In the genomic region with DNA sequence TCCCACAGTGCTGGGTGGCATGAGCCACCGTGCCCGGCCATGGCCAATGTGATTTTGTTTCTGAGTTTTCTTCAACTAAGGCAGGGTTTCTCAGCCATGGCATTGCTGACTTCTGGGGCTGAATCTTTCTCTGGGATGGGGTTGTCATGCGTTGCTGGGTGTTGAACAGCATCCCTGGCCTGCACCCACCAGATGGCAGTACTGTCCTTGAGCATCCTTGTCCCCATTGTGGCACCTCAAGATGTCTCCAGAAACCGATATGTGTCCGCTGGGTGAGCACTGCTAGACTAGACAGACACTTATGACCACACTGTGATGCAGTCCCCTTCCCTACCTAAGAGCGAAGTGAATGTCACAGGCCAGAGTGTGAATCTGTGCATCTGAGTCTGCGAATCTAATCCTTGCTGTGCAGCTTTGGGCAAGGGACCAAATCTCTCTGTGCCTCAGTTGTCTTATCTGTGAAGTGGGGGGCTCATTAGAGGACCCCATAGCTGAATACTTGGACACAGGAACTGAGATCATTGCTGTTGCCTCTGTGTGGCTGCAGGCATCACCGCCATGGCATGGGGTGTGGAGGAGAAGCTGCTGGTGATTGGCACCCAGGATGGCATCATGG, we compare ENCODE assay signal across 7 cellular contexts.
A peak's percentile ranks its signal among the peaks of the same experiment; 100 is the strongest.
DNase-seq lines count a peak whose midpoint lies in the region; ATAC-seq and TF ChIP-seq lines count a peak whose summit lies in the region.

No MANE protein-coding gene starts in this region.

- no peaks in the 10 kb centered on the region for H4K20me1 ChIP-seq in DND-41 (ENCODE audit: insufficient read depth, low read length)

- H3K27ac ChIP-seq in DND-41 (ENCODE audit: low read length): no peak overlapping the region

- H3K9me3 ChIP-seq in DND-41 (ENCODE audit: insufficient read depth, low read length, severe bottlenecking): no peaks in the 10 kb centered on the region

- H3K79me2 ChIP-seq in DND-41 (ENCODE audit: insufficient read depth, low read length): no peaks in the 10 kb centered on the region

- in situ Hi-C loops in astrocyte of the cerebellum (cut with HindIII; ENCODE audit: low sequenced_read_pairs): no loop called here

- H3K4me1 ChIP-seq in DND-41 (ENCODE audit: insufficient read depth, low read length): no peaks in the 10 kb centered on the region

- no peak overlapping the region for H2AFZ ChIP-seq in DND-41 (ENCODE audit: low read depth, low read length)

- H3K4me3 ChIP-seq in DND-41 (ENCODE audit: low read depth in 1 of 2, low read length in 2 of 2) (no peak overlapping the region), astrocyte of the cerebellum (ENCODE audit: low read depth, low read length) (no peak overlapping the region)

- TF ChIP-seq CTCF in DND-41 (IDR thresholded peaks at IDR 0.05; ENCODE audit: borderline replicate concordance, extremely low read depth, low read length, poor library complexity, severe bottlenecking) (peak; percentile 65), astrocyte of the cerebellum (IDR thresholded peaks at IDR 0.05; ENCODE audit: low read depth, low read length, missing control alignments) (peak; percentile 73)

- no peak overlapping the region for H3K4me2 ChIP-seq in DND-41 (ENCODE audit: insufficient read depth, low read length)

- H3K36me3 ChIP-seq in DND-41 (ENCODE audit: insufficient read depth, low read length): no peaks in the 10 kb centered on the region

- H3K27me3 ChIP-seq in DND-41 (ENCODE audit: insufficient read depth, low read length, poor library complexity): no peaks in the 10 kb centered on the region

- no peak overlapping the region for H3K9ac ChIP-seq in DND-41 (ENCODE audit: low read depth, low read length)

- peak; percentile 52 for DNase-seq in DND-41
- DNase-seq in HuH-7.5 (ENCODE audit: low spot score): peak; percentile 54
- DNase-seq in SKM-1 (lab: John Stamatoyannopoulos, UW; ENCODE audit: unreplicated experiment): peak; percentile 39
- peak; percentile 12 for DNase-seq in astrocyte of the cerebellum (ENCODE audit: low read depth)
- DNase-seq in islet precursor cell: peak; percentile 87
- DNase-seq in stimulated activated CD8-positive, alpha-beta memory T cell treated with anti-CD3 and anti-CD28 coated beads, Interleukin-12 subunit alpha, Interleukin-12 subunit beta, amount 100 ng/mL, for 4 hours (ENCODE audit: low read depth): peak; percentile 1

- peak; percentile 61; the same call in 2 of the 3 replicates for ATAC-seq in DND-41 (ENCODE audit: insufficient read depth, low read depth)
- ATAC-seq in HG02763 (IDR thresholded peaks at IDR 0.05; ENCODE audit: unreplicated experiment): no peak

Comparison
In these comparisons a context has a peak if more than half of its experiments do, and no peak if none do; other contexts are left out.
1. DNase-seq: peak in every context shown above with its lines; median percentile 87 in islet precursor cell; 54 in HuH-7.5; 52 in DND-41; 39 in SKM-1; 12 in astrocyte of the cerebellum; 1 in stimulated activated CD8-positive, alpha-beta memory T cell treated with anti-CD3 and anti-CD28 coated beads, Interleukin-12 subunit alpha, Interleukin-12 subunit beta, amount 100 ng/mL, for 4 hours.